8 cellular contexts compared by ENCODE assay signal in the genomic region with DNA sequence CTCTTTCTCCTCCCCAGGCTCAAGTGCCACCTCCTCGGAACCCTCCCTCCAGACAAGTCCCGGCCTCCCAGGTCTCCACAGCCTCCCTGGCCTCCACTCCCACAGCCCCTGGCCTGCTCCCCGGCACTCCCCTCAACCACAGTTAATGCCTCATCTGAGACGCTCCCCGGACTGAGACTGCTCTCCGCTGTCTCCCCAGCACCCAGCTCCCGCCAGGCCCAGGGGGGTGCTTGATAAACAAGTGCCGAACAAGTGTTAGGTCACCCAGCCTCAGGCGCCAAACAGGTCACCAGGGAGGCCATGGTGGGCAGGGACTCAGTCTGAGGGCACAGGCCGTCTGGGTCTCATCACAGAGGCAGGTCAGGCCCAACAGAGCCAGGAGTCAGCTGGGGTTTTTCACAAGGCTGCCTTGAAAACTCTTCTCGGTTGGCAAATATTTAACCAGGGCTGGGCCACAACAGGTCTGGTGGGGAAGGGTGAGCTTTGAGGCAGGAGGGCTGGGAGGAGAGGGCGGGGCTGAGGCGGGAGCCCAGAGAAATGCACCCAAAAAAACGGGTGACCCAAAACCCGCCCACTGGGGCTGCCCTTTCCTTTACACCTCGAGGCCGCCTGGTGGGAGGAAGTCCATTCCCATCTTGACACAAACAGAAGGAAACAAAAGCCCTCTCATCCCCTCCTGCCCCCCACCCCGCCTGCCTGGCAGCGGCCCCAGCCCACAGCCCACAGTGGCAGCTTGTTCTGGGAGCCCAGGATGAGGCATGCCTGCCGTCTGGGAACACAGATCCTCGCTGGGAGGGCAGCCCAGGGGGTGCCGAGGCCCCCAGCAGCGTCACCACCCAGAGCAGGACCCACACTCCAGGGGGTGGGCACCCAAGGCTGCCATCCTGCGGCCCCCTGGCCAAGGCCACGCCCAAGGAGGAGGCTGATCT.
DNase-seq lines count a peak whose midpoint lies in the region; ATAC-seq, FAIRE-seq and TF ChIP-seq lines count a peak whose summit lies in the region.

No MANE protein-coding gene starts in this region.

- no peak for TF ChIP-seq POLR2A in endothelial cell of umbilical vein (IDR thresholded peaks at IDR 0.05; ENCODE audit: low read depth, low read length)

- dilution Hi-C loops in endothelial cell of umbilical vein (cut with MboI; ENCODE audit: extremely low pct_ligation_motif_present, low sequenced_read_pairs) = no loop called here

- intact Hi-C loops in endothelial cell of umbilical vein (cut with micrococcal nuclease) = loop anchor here (1.0 kb wide), 1 partner anchor 11 kb away; no protein-coding TSS in a partner anchor
- intact Hi-C loops in naive thymus-derived CD4-positive, alpha-beta T cell (cut with micrococcal nuclease) = no loop called here

- CTCF ChIA-PET in endothelial cell of umbilical vein (lab: Charles Lee) = interaction anchor here (0.7 to 2.3 kb wide), 3 partner anchors 9 to 189 kb away, joined by 3 to 9 read pairs (median 3); a partner anchor contains a TSS
- CTCF ChIA-PET in naive thymus-derived CD4-positive, alpha-beta T cell (lab: Charles Lee) = interaction anchor here (1.0 kb wide), 1 partner anchor 12 kb away, joined by 3 read pairs; no protein-coding TSS in a partner anchor

- H3K9ac ChIP-seq in endothelial cell of umbilical vein (replicated peaks; ENCODE audit: extremely low read depth, insufficient read depth, low read length) = no peak overlapping the region

- H3K9me3 ChIP-seq in endothelial cell of umbilical vein (replicated peaks; ENCODE audit: control insufficient read depth, insufficient read depth, low read length) = no peaks in the 10 kb centered on the region
- H3K9me3 ChIP-seq in naive thymus-derived CD4-positive, alpha-beta T cell (ENCODE audit: control insufficient read depth in 2 of 3, low read length in 3 of 3) = no peaks in the 10 kb centered on the region

- H3K79me2 ChIP-seq in endothelial cell of umbilical vein (ENCODE audit: control insufficient read depth, insufficient read depth, low read length) = peaks cover 96% of the 10 kb centered on the region

- TF ChIP-seq CTCF in endothelial cell of umbilical vein (IDR thresholded peaks at IDR 0.05; ENCODE audit: extremely low read depth in 1 of 2, insufficient read depth in 1 of 2, low read depth in 1 of 2, low read length in 2 of 2) = no peak

- peaks cover 0 to 34% (median 4%) of the 10 kb centered on the region in 7 donors for H3K4me1 Mint-ChIP-seq in naive thymus-derived CD4-positive, alpha-beta T cell

- peak; percentile 86 for ATAC-seq in GM19438 (IDR thresholded peaks at IDR 0.05; ENCODE audit: low read depth, unreplicated experiment)
- peak; percentile 32 for ATAC-seq in naive thymus-derived CD4-positive, alpha-beta T cell
- no peak for ATAC-seq in HG02642 (IDR thresholded peaks at IDR 0.05; ENCODE audit: poor library complexity, unreplicated experiment)
- no peak for ATAC-seq in GM18511 (IDR thresholded peaks at IDR 0.05; ENCODE audit: unreplicated experiment)

- DNase-seq in NCI-H2196 treated with DMSO at 0.1 percent for 48 hours (lab: John Stamatoyannopoulos, UW; ENCODE audit: unreplicated experiment) (peak; percentile 59), endothelial cell of umbilical vein (ENCODE audit: low read depth, low spot score) (peak; percentile 47), KG1 (lab: John Stamatoyannopoulos, UW) (no peak)
- DNase-seq in naive thymus-derived CD4-positive, alpha-beta T cell = no peak
- DNase-seq in effector CD4-positive, alpha-beta T cell = no peak

- no peak overlapping the region for H3K4me3 ChIP-seq in endothelial cell of umbilical vein (replicated peaks in 1 of 3; ENCODE audit: insufficient read depth in 1 of 3, low read depth in 1 of 3, low read length in 3 of 3)
- H3K4me3 ChIP-seq in naive thymus-derived CD4-positive, alpha-beta T cell (ENCODE audit: low read length) = no peak overlapping the region

- peak overlapping the region; percentile 34 for H3K27ac ChIP-seq in endothelial cell of umbilical vein (ENCODE audit: insufficient read depth, low read depth, low read length)
- H3K27ac ChIP-seq in naive thymus-derived CD4-positive, alpha-beta T cell (ENCODE audit: low read depth, low read length) = no peak overlapping the region

- POLR2A ChIA-PET in endothelial cell of umbilical vein (lab: Charles Lee) = interaction anchor here (0.5 kb wide), 1 partner anchor 380 kb away, joined by 3 read pairs; no protein-coding TSS in a partner anchor
- POLR2A ChIA-PET in naive thymus-derived CD4-positive, alpha-beta T cell (lab: Charles Lee) = no interaction called here

- peaks cover 0 to 10% (median 0%) of the 10 kb centered on the region in 5 donors for H3K36me3 Mint-ChIP-seq in naive thymus-derived CD4-positive, alpha-beta T cell

- peak overlapping the region in 1 of 9 donors; percentile 2 for H3K27ac Mint-ChIP-seq in naive thymus-derived CD4-positive, alpha-beta T cell

- no peaks in the 10 kb centered on the region for H3K9me1 ChIP-seq in endothelial cell of umbilical vein (replicated peaks; ENCODE audit: control insufficient read depth, extremely low read depth, insufficient read depth, low read length)

- H3K9me3 Mint-ChIP-seq in naive thymus-derived CD4-positive, alpha-beta T cell = no peaks in the 10 kb centered on the region

- peaks cover 39% of the 10 kb centered on the region for H3K4me1 ChIP-seq in endothelial cell of umbilical vein (ENCODE audit: control insufficient read depth, extremely low read depth, insufficient read depth, low read length)
- H3K4me1 ChIP-seq in naive thymus-derived CD4-positive, alpha-beta T cell (ENCODE audit: control insufficient read depth in 2 of 2, insufficient read depth in 2 of 2, low read length in 2 of 2) = no peaks in the 10 kb centered on the region

- H3K27me3 ChIP-seq in endothelial cell of umbilical vein (ENCODE audit: control insufficient read depth in 2 of 2, insufficient read depth in 2 of 2, low read length in 2 of 2) = no peaks in the 10 kb centered on the region
- no peaks in the 10 kb centered on the region for H3K27me3 ChIP-seq in naive thymus-derived CD4-positive, alpha-beta T cell (ENCODE audit: control insufficient read depth in 2 of 2, insufficient read depth in 2 of 2, low read length in 2 of 2)

- no TSS peak for BruUV-seq in endothelial cell of umbilical vein (replicated peaks; lab: Mats Ljungman, UMichigan)

- no peak for FAIRE-seq in endothelial cell of umbilical vein (lab: Jason Lieb, UNC)

- no peaks in the 10 kb centered on the region for H4K20me1 ChIP-seq in endothelial cell of umbilical vein (replicated peaks; ENCODE audit: control insufficient read depth, extremely low read depth, insufficient read depth, low read length)

- no peak overlapping the region for H3K4me3 Mint-ChIP-seq in naive thymus-derived CD4-positive, alpha-beta T cell

- H2AFZ ChIP-seq in endothelial cell of umbilical vein (ENCODE audit: low read depth, low read length) = no peak overlapping the region

- H3K4me2 ChIP-seq in endothelial cell of umbilical vein (ENCODE audit: insufficient read depth, low read length) = no peak overlapping the region

- no peaks in the 10 kb centered on the region for H3K27me3 Mint-ChIP-seq in naive thymus-derived CD4-positive, alpha-beta T cell

- peaks cover 0 to 7% of the 10 kb centered on the region in 2 experiments for H3K36me3 ChIP-seq in endothelial cell of umbilical vein (ENCODE audit: control insufficient read depth in 2 of 2, extremely low read depth in 1 of 2, insufficient read depth in 2 of 2, low read length in 2 of 2)
- no peaks in the 10 kb centered on the region for H3K36me3 ChIP-seq in naive thymus-derived CD4-positive, alpha-beta T cell (ENCODE audit: control insufficient read depth in 2 of 3, insufficient read depth in 3 of 3, low read length in 3 of 3)

TF ChIP-seq in endothelial cell of umbilical vein, 7 proteins besides CTCF, POLR2A, EP300 and RAD21:
- TF ChIP-seq GATA2 (IDR thresholded peaks at IDR 0.05; ENCODE audit: insufficient read depth, insufficient read length, low read depth, low read length) = no peak
- no peak for TF ChIP-seq JUN (IDR thresholded peaks at IDR 0.05; ENCODE audit: borderline replicate concordance, insufficient read depth, insufficient read length, low read depth)
- no peak for TF ChIP-seq POLR2AphosphoS5 (IDR thresholded peaks at IDR 0.05; ENCODE audit: insufficient read depth, low read depth, low read length)
- TF ChIP-seq EZH2 (IDR thresholded peaks at IDR 0.05; ENCODE audit: borderline replicate concordance, low read depth, low read length, severe bottlenecking) = no peak
- TF ChIP-seq, protein P1, sequence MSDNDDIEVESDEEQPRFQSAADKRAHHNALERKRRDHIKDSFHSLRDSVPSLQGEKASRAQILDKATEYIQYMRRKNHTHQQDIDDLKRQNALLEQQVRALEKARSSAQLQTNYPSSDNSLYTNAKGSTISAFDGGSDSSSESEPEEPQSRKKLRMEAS (IDR thresholded peaks at IDR 0.05; ENCODE audit: insufficient read depth, insufficient read length) = no peak
- no peak for TF ChIP-seq FOS (IDR thresholded peaks at IDR 0.05; ENCODE audit: borderline replicate concordance, insufficient read depth, low read length)
- TF ChIP-seq MYC (IDR thresholded peaks at IDR 0.05; ENCODE audit: low read depth, low read length) = no peak

Comparison
In these comparisons a context has a peak if more than half of its experiments do, and no peak if none do; other contexts are left out.
1. ATAC-seq: peak in GM19438 (single experiment) and naive thymus-derived CD4-positive, alpha-beta T cell (single experiment); none in HG02642 (single experiment) and GM18511 (single experiment).
2. DNase-seq: peak in NCI-H2196 treated with DMSO at 0.1 percent for 48 hours (single experiment) and endothelial cell of umbilical vein (single experiment); none in naive thymus-derived CD4-positive, alpha-beta T cell (0 of 9), effector CD4-positive, alpha-beta T cell (single experiment) and KG1 (single experiment).